1 cellular context compared by ENCODE assay signal in genomic region chr5:179858241-179858585, GRCh38.
TF ChIP-seq lines count a peak whose summit lies in the region.

No MANE protein-coding gene starts in this region.

TF ChIP-seq in H1, 55 proteins besides CTCF, POLR2A, EP300 and RAD21:
- TF ChIP-seq CREB1 (IDR thresholded peaks at IDR 0.05) (no peak), CHD2 (IDR thresholded peaks at IDR 0.05; ENCODE audit: low read length) (no peak), CBX8 (IDR thresholded peaks at IDR 0.05; ENCODE audit: borderline replicate concordance, low read depth, low read length) (no peak)
